ENCODE assay signal across 21 cellular contexts in the genomic region with DNA sequence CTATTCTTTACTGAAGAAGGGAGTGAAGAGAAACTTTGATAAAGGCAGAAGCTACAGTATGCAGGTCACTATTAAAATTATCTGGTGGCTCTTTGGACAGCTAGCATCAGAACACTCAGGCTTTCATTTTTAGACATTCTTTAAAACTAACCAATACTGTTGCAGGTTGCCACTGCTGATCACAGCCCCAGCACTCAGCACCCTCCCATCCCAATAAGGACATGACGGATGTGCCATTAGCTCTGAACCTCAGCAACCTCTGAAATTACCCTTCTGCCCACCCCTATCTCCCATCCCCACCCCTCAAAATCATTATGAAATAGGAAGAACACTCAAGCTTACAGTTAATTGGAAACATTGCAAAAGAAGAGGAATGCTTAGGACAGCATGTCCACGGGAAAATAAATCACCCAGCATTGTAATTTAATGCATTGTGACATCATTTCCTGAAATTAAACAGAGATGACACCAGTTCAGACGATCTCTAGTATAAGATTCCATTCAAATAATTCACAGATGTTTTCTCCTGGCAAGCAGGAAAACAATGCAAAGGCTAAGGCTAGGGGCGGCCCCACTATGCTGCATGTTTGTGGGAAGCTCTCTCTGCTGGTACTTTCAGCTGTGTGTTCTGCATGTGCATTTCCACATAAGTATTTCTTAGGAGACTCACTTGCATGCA.
DNase-seq lines count a peak whose midpoint lies in the region; ATAC-seq and TF ChIP-seq lines count a peak whose summit lies in the region.
"Had no signal": no experiment of that assay in that cellular context is flagged by ENCODE, and none has a peak within 500 bp of the region (broad histone marks: within the 10 kb centered on the region; RNA-seq: fewer than 3 reads in every experiment).

No MANE protein-coding gene starts in this region.

- DNase-seq in Right ventricle myocardium superior = no peak
- no peak for DNase-seq in right cardiac atrium
- no peak for DNase-seq in WERI-Rb-1
- DNase-seq in fibroblast of pulmonary artery (ENCODE audit: low read depth) = peak; percentile 85
- DNase-seq in activated effector memory CD4-positive, alpha-beta T cell treated with anti-CD3 and anti-CD28 coated beads, Interleukin-2, amount 50 U/mL, for 16 hours = no peak
- no peak for DNase-seq in activated CD4-positive, alpha-beta T cell treated with anti-CD3 and anti-CD28 coated beads for 1 hour
- no peak for DNase-seq in NCI-H748 treated with DMSO at 0.1 percent for 48 hours (lab: John Stamatoyannopoulos, UW)
- DNase-seq in RPMI8226 = no peak
- DNase-seq: activated naive CD4-positive, alpha-beta T cell treated with anti-CD3 and anti-CD28 coated beads, Interleukin-2, amount 50 U/mL, for 16 hours; CD4-positive, alpha-beta T cell; DND-41; effector CD8-positive, alpha-beta T cell; gastrocnemius medialis; left ventricle myocardium inferior; naive B cell; NCI-H1105; NCI-H2171 treated with DMSO at 0.1 percent for 48 hours; psoas muscle; SHP77; stimulated activated naive B cell treated with anti-CD40 and anti-IgM and Interleukin-4, amounts not matched to agents 10 μg/mL and 1 μg/mL and 100 μg/mL, for 72 hours; transverse colon had no signal

- intact Hi-C loops in Right ventricle myocardium superior (cut with DNase I) (no loop called here), right cardiac atrium (cut with DNase I) (loop anchor here in 1 of 4 donors (10.0 kb wide), 1 partner anchor 104 kb away; no protein-coding TSS in a partner anchor)

- no peaks in the 10 kb centered on the region for H3K9me3 ChIP-seq in right cardiac atrium (ENCODE audit: control insufficient read depth, low read length)
- no peaks in the 10 kb centered on the region for H3K9me3 ChIP-seq in WERI-Rb-1 (ENCODE audit: severe bottlenecking)
- H3K9me3 ChIP-seq: gastrocnemius medialis, left ventricle myocardium inferior, psoas muscle, transverse colon had no signal

- H3K4me3 ChIP-seq in right cardiac atrium (ENCODE audit: low read length) (no peak overlapping the region), WERI-Rb-1 (ENCODE audit: low read depth, low read length) (no peak overlapping the region), fibroblast of pulmonary artery (replicated peaks; ENCODE audit: low read depth, low read length) (no peak overlapping the region)
- H3K4me3 ChIP-seq: gastrocnemius medialis, left ventricle myocardium inferior, psoas muscle, transverse colon had no signal

- H3K27ac ChIP-seq in right cardiac atrium (ENCODE audit: low read length) (no peak overlapping the region), WERI-Rb-1 (peak overlapping the region; percentile 3; the same call in 1 of the 2 replicates)
- H3K27ac ChIP-seq: gastrocnemius medialis, left ventricle myocardium inferior, psoas muscle had no signal

- ATAC-seq in Right ventricle myocardium superior (ENCODE audit: poor library complexity) (peak; percentile 7), right cardiac atrium (no peak)
- ATAC-seq: gastrocnemius medialis; stimulated activated naive B cell treated with anti-CD40 and anti-IgM and Interleukin-4, amounts not matched to agents 10 μg/mL and 1 μg/mL and 100 μg/mL, for 72 hours had no signal

- H3K27me3 ChIP-seq in right cardiac atrium (ENCODE audit: control insufficient read depth, insufficient read depth) = no peaks in the 10 kb centered on the region
- no peaks in the 10 kb centered on the region for H3K27me3 ChIP-seq in WERI-Rb-1 (ENCODE audit: insufficient read depth, low read depth, severe bottlenecking)
- H3K27me3 ChIP-seq: gastrocnemius medialis, transverse colon had no signal

- WGBS in right cardiac atrium = 49% methylated on average over 4 of the region's 4 CpGs

- TF ChIP-seq CTCF in WERI-Rb-1 (IDR thresholded peaks at IDR 0.05; ENCODE audit: low read depth, low read length) = no peak
- TF ChIP-seq CTCF in fibroblast of pulmonary artery (IDR thresholded peaks at IDR 0.05; ENCODE audit: low read length, missing control alignments) = no peak

- H3K4me1 ChIP-seq in right cardiac atrium (ENCODE audit: control insufficient read depth, insufficient read depth, low read length) = no peaks in the 10 kb centered on the region
- H3K4me1 ChIP-seq: gastrocnemius medialis, psoas muscle had no signal

- H3K36me3 ChIP-seq in WERI-Rb-1 = peaks cover 90% of the 10 kb centered on the region
- H3K36me3 ChIP-seq: gastrocnemius medialis, transverse colon had no signal
